Comparison of ENCODE assay signal across 16 cellular contexts in genomic region chr4:122775987-122776836, GRCh38. TPM values are rescaled to one million over a fixed set of nuclear protein-coding genes. Genes with fewer than 3 reads are reported as not detected.
DNase-seq lines count a peak whose midpoint lies in the region; ATAC-seq and TF ChIP-seq lines count a peak whose summit lies in the region.
"Had no signal": no experiment of that assay in that cellular context is flagged by ENCODE, and none has a peak within 500 bp of the region (broad histone marks: within the 10 kb centered on the region; RNA-seq: fewer than 3 reads in every experiment).

No MANE protein-coding gene starts in this region.

- DNase-seq in Right ventricle myocardium inferior (ENCODE audit: missing footprints) (no peak), cardiac septum (ENCODE audit: low spot score) (no peak), RWPE1 (ENCODE audit: low spot score) (no peak), epithelial cell of esophagus (ENCODE audit: low read depth) (peak; percentile 50), smooth muscle cell (lab: John Stamatoyannopoulos, UW; ENCODE audit: unreplicated experiment) (no peak), H4 (ENCODE audit: low spot score) (no peak)
- DNase-seq in stimulated activated CD4-positive, alpha-beta T cell treated with anti-CD3 and anti-CD28 coated beads, Interleukin-15, amount 100 ng/mL, for 24 hours: no peak
- DNase-seq: activated CD4-positive, alpha-beta T cell treated with anti-CD3 and anti-CD28 coated beads, Interleukin-2, amount 10 ng/mL, durations not matched to agents 24 days and 14 days; activated T-cell treated with anti-CD3 and anti-CD28 coated beads, Interleukin-2, amount 50 U/mL, for 72 hours; amniotic stem cell; Caco-2; pancreas; PC-3; T-helper 17 cell had no signal

- peak; percentile 56 for ATAC-seq in Right ventricle myocardium inferior
- no peak for ATAC-seq in HG02884 (IDR thresholded peaks at IDR 0.05; ENCODE audit: unreplicated experiment)
- ATAC-seq: activated T-cell treated with anti-CD3 and anti-CD28 coated beads, Interleukin-2, amount 50 U/mL, for 72 hours; pancreas; PC-3; T-helper 17 cell had no signal

- no peaks in the 10 kb centered on the region for H3K9me3 ChIP-seq in smooth muscle cell (replicated peaks; ENCODE audit: low read depth)
- H3K9me3 ChIP-seq: Caco-2, HAP-1, pancreas had no signal

- H3K27ac ChIP-seq in RWPE1: peak overlapping the region; percentile 39; the same call in 1 of the 2 replicates
- H3K27ac ChIP-seq in smooth muscle cell (ENCODE audit: low read depth): peak overlapping the region; percentile 84
- H3K27ac ChIP-seq: pancreas had no signal

- intact Hi-C loops in Right ventricle myocardium inferior (cut with DNase I): no loop called here
- intact Hi-C loops in cardiac septum (cut with DNase I): no loop called here

- no peak overlapping the region for H3K9ac ChIP-seq in smooth muscle cell (ENCODE audit: low read depth)

- H3F3A ChIP-seq in smooth muscle cell (ENCODE audit: low read depth): no peaks in the 10 kb centered on the region

- CTCF ChIA-PET in RWPE1 (lab: Yijun Ruan, JAX): no interaction called here

- H2AFZ ChIP-seq in smooth muscle cell (ENCODE audit: low read depth): peak overlapping the region; percentile 20

- no peak overlapping the region for H3K4me2 ChIP-seq in smooth muscle cell

- H3K27me3 ChIP-seq in smooth muscle cell (ENCODE audit: low read depth): no peaks in the 10 kb centered on the region
- H3K27me3 ChIP-seq: pancreas had no signal

- no peaks in the 10 kb centered on the region for H4K20me1 ChIP-seq in smooth muscle cell (ENCODE audit: low read depth)

- WGBS in smooth muscle cell (ENCODE audit: low lambda C conversion rate): 82% methylated on average over 5 of the region's 6 CpGs

- H3K4me3 ChIP-seq in epithelial cell of esophagus (ENCODE audit: low read length) (no peak overlapping the region), smooth muscle cell (no peak overlapping the region)
- H3K4me3 ChIP-seq: HAP-1, pancreas had no signal

- no peaks in the 10 kb centered on the region for H3K36me3 ChIP-seq in smooth muscle cell (ENCODE audit: low read depth)
- H3K36me3 ChIP-seq: HAP-1, pancreas had no signal

- peaks cover 3% of the 10 kb centered on the region for H3K4me1 ChIP-seq in smooth muscle cell (ENCODE audit: low read depth)
- H3K4me1 ChIP-seq: Caco-2, pancreas had no signal

- POLR2A ChIA-PET in RWPE1 (lab: Yijun Ruan, JAX; ENCODE audit: low non-redundant PET): no interaction called here

- TF ChIP-seq CTCF in RWPE1 (conservative IDR thresholded peaks at IDR 0.05; ENCODE audit: low read depth): no peak
- TF ChIP-seq CTCF in epithelial cell of esophagus (IDR thresholded peaks at IDR 0.05; ENCODE audit: insufficient read depth, low read depth, low read length, missing control alignments): no peak
- TF ChIP-seq CTCF in smooth muscle cell (IDR thresholded peaks at IDR 0.05; ENCODE audit: borderline replicate concordance, insufficient read depth, poor library complexity, severe bottlenecking): no peak

- H3K79me2 ChIP-seq in smooth muscle cell (ENCODE audit: low read depth): no peaks in the 10 kb centered on the region

RNA-seq across cellular contexts. Expression of gene BBS12, which starts 43.7 kb away (rescaled TPM):
- total RNA-seq in Right ventricle myocardium inferior (6.8 TPM), cardiac septum (3.1 TPM), smooth muscle cell (3.0 and 3.6 TPM in 2 replicates)
- 2.7 and 3.7 TPM in 2 replicates for polyA plus RNA-seq in smooth muscle cell
- 3.4 and 4.1 TPM in 2 replicates for total RNA-seq in H4 (2014; rRNA removed; shearing (Covaris generic))

RNA-seq across cellular contexts. Expression of gene FGF2, which starts 50.4 kb away (rescaled TPM):
- total RNA-seq in Right ventricle myocardium inferior (5.5 TPM), cardiac septum (9.8 TPM), smooth muscle cell (17.7 and 18.9 TPM in 2 replicates)
- 9.4 and 11.8 TPM in 2 replicates for polyA plus RNA-seq in smooth muscle cell
- 3.1 and 4.9 TPM in 2 replicates for total RNA-seq in H4 (2014; rRNA removed; shearing (Covaris generic))
